In the genomic region with DNA sequence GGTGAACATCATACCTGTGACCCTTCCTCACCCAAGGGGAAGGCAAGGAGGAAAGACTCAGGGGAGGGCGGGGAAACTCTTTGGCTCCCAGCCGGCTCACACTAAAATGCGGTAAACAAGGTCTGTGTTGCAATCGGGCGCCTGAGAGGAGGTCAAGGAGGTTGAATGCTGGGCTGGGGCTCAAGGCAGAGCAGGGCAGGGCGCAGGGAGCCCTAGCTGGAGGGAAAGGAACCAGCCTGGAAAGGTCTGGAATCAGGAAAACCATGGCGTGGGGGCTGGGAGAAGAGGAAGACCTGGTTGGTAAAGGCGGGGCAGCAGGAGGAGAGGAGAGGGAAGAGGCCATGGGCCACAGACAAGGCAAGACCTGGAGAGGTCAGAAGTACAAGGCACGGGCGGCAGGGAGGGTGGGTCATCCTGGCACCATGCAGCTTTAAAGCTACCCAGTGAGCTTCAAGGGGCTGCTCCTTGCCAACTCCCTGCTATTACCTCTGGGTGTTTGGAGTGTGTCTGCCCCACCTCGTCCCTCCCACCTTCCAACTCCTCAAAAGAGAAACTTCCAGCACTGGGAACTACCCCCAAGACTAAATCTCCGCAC, we compare ENCODE assay signal across 1 cellular context.
A peak's percentile ranks its signal among the peaks of the same experiment; 100 is the strongest.
TF ChIP-seq lines count a peak whose summit lies in the region.

No MANE protein-coding gene starts in this region.

TF ChIP-seq in HepG2, 621 proteins besides CTCF, POLR2A, EP300 and RAD21 (continued from another document and continues in another):
- TF ChIP-seq ZNF512B (CRISPR knock-in tag; IDR thresholded peaks at IDR 0.05; ENCODE audit: borderline replicate concordance) (no peak; the same call in 1 of the 2 replicates), U2AF2 (IDR thresholded peaks at IDR 0.05; ENCODE audit: low read depth, low read length) (no peak), TFDP1 (CRISPR knock-in tag; IDR thresholded peaks at IDR 0.05; ENCODE audit: borderline replicate concordance) (peak; percentile 72; the same call in 1 of the 2 replicates), SALL1 (CRISPR knock-in tag; IDR thresholded peaks at IDR 0.05) (peak; percentile 87), MYNN (CRISPR knock-in tag; IDR thresholded peaks at IDR 0.05; ENCODE audit: low read depth) (no peak), ZFP37 (CRISPR knock-in tag; IDR thresholded peaks at IDR 0.05; ENCODE audit: borderline replicate concordance) (no peak), ZKSCAN8 (CRISPR knock-in tag; IDR thresholded peaks at IDR 0.05; ENCODE audit: borderline replicate concordance) (no peak), SSRP1 (CRISPR knock-in tag; IDR thresholded peaks at IDR 0.05) (no peak), SAFB2 (CRISPR knock-in tag; IDR thresholded peaks at IDR 0.05; ENCODE audit: borderline replicate concordance, low read depth) (no peak), EEA1 (CRISPR knock-in tag; IDR thresholded peaks at IDR 0.05; ENCODE audit: borderline replicate concordance) (no peak), ASH2L (IDR thresholded peaks at IDR 0.05; ENCODE audit: insufficient read length, low read depth, low read length) (no peak), TEAD2 (CRISPR knock-in tag; IDR thresholded peaks at IDR 0.05) (no peak), ZGPAT (CRISPR knock-in tag; IDR thresholded peaks at IDR 0.05) (peak; percentile 55), ZNF18 (CRISPR knock-in tag; IDR thresholded peaks at IDR 0.05; ENCODE audit: insufficient replicate concordance) (peak; percentile 71), IKZF5 (CRISPR knock-in tag; IDR thresholded peaks at IDR 0.05) (peak; percentile 48; the same call in 1 of the 2 replicates), ZNF225 (CRISPR knock-in tag; IDR thresholded peaks at IDR 0.05) (peak; percentile 63; the same call in 1 of the 2 replicates), BRD4 (CRISPR knock-in tag; IDR thresholded peaks at IDR 0.05) (no peak)
- TF ChIP-seq, protein P1, sequence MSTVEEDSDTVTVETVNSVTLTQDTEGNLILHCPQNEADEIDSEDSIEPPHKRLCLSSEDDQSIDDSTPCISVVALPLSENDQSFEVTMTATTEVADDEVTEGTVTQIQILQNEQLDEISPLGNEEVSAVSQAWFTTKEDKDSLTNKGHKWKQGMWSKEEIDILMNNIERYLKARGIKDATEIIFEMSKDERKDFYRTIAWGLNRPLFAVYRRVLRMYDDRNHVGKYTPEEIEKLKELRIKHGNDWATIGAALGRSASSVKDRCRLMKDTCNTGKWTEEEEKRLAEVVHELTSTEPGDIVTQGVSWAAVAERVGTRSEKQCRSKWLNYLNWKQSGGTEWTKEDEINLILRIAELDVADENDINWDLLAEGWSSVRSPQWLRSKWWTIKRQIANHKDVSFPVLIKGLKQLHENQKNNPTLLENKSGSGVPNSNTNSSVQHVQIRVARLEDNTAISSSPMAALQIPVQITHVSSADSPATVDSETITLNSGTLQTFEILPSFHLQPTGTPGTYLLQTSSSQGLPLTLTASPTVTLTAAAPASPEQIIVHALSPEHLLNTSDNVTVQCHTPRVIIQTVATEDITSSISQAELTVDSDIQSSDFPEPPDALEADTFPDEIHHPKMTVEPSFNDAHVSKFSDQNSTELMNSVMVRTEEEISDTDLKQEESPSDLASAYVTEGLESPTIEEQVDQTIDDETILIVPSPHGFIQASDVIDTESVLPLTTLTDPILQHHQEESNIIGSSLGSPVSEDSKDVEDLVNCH (CRISPR knock-in tag; IDR thresholded peaks at IDR 0.05) = no peak
- TF ChIP-seq, protein P2, sequence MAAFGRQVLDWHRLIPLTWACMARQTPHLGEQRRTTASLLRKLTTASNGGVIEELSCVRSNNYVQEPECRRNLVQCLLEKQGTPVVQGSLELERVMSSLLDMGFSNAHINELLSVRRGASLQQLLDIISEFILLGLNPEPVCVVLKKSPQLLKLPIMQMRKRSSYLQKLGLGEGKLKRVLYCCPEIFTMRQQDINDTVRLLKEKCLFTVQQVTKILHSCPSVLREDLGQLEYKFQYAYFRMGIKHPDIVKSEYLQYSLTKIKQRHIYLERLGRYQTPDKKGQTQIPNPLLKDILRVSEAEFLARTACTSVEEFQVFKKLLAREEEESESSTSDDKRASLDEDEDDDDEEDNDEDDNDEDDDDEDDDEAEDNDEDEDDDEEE (CRISPR knock-in tag; IDR thresholded peaks at IDR 0.05) = no peak
- TF ChIP-seq, protein P3, sequence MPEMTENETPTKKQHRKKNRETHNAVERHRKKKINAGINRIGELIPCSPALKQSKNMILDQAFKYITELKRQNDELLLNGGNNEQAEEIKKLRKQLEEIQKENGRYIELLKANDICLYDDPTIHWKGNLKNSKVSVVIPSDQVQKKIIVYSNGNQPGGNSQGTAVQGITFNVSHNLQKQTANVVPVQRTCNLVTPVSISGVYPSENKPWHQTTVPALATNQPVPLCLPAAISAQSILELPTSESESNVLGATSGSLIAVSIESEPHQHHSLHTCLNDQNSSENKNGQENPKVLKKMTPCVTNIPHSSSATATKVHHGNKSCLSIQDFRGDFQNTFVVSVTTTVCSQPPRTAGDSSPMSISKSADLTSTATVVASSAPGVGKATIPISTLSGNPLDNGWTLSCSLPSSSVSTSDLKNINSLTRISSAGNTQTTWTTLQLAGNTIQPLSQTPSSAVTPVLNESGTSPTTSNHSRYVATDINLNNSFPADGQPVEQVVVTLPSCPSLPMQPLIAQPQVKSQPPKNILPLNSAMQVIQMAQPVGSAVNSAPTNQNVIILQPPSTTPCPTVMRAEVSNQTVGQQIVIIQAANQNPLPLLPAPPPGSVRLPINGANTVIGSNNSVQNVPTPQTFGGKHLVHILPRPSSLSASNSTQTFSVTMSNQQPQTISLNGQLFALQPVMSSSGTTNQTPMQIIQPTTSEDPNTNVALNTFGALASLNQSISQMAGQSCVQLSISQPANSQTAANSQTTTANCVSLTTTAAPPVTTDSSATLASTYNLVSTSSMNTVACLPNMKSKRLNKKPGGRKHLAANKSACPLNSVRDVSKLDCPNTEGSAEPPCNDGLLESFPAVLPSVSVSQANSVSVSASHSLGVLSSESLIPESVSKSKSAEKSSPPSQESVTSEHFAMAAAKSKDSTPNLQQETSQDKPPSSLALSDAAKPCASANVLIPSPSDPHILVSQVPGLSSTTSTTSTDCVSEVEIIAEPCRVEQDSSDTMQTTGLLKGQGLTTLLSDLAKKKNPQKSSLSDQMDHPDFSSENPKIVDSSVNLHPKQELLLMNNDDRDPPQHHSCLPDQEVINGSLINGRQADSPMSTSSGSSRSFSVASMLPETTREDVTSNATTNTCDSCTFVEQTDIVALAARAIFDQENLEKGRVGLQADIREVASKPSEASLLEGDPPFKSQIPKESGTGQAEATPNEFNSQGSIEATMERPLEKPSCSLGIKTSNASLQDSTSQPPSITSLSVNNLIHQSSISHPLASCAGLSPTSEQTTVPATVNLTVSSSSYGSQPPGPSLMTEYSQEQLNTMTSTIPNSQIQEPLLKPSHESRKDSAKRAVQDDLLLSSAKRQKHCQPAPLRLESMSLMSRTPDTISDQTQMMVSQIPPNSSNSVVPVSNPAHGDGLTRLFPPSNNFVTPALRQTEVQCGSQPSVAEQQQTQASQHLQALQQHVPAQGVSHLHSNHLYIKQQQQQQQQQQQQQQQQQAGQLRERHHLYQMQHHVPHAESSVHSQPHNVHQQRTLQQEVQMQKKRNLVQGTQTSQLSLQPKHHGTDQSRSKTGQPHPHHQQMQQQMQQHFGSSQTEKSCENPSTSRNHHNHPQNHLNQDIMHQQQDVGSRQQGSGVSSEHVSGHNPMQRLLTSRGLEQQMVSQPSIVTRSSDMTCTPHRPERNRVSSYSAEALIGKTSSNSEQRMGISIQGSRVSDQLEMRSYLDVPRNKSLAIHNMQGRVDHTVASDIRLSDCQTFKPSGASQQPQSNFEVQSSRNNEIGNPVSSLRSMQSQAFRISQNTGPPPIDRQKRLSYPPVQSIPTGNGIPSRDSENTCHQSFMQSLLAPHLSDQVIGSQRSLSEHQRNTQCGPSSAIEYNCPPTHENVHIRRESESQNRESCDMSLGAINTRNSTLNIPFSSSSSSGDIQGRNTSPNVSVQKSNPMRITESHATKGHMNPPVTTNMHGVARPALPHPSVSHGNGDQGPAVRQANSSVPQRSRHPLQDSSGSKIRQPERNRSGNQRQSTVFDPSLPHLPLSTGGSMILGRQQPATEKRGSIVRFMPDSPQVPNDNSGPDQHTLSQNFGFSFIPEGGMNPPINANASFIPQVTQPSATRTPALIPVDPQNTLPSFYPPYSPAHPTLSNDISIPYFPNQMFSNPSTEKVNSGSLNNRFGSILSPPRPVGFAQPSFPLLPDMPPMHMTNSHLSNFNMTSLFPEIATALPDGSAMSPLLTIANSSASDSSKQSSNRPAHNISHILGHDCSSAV (CRISPR knock-in tag; IDR thresholded peaks at IDR 0.05; ENCODE audit: borderline replicate concordance) = no peak
- TF ChIP-seq, protein P4, sequence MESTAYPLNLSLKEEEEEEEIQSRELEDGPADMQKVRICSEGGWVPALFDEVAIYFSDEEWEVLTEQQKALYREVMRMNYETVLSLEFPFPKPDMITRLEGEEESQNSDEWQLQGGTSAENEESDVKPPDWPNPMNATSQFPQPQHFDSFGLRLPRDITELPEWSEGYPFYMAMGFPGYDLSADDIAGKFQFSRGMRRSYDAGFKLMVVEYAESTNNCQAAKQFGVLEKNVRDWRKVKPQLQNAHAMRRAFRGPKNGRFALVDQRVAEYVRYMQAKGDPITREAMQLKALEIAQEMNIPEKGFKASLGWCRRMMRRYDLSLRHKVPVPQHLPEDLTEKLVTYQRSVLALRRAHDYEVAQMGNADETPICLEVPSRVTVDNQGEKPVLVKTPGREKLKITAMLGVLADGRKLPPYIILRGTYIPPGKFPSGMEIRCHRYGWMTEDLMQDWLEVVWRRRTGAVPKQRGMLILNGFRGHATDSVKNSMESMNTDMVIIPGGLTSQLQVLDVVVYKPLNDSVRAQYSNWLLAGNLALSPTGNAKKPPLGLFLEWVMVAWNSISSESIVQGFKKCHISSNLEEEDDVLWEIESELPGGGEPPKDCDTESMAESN (CRISPR knock-in tag; conservative IDR thresholded peaks at IDR 0.05) = 0 out of 2 replicates have a peak, but pooled peaks have one; percentile 53
- TF ChIP-seq, protein P5, sequence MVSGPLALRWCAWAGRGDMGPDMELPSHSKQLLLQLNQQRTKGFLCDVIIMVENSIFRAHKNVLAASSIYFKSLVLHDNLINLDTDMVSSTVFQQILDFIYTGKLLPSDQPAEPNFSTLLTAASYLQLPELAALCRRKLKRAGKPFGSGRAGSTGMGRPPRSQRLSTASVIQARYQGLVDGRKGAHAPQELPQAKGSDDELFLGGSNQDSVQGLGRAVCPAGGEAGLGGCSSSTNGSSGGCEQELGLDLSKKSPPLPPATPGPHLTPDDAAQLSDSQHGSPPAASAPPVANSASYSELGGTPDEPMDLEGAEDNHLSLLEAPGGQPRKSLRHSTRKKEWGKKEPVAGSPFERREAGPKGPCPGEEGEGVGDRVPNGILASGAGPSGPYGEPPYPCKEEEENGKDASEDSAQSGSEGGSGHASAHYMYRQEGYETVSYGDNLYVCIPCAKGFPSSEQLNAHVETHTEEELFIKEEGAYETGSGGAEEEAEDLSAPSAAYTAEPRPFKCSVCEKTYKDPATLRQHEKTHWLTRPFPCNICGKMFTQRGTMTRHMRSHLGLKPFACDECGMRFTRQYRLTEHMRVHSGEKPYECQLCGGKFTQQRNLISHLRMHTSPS (CRISPR knock-in tag; IDR thresholded peaks at IDR 0.05; ENCODE audit: low read depth) = no peak; the same call in 1 of the 2 replicates
